ENCODE assay signal across 8 cellular contexts in the genomic region with DNA sequence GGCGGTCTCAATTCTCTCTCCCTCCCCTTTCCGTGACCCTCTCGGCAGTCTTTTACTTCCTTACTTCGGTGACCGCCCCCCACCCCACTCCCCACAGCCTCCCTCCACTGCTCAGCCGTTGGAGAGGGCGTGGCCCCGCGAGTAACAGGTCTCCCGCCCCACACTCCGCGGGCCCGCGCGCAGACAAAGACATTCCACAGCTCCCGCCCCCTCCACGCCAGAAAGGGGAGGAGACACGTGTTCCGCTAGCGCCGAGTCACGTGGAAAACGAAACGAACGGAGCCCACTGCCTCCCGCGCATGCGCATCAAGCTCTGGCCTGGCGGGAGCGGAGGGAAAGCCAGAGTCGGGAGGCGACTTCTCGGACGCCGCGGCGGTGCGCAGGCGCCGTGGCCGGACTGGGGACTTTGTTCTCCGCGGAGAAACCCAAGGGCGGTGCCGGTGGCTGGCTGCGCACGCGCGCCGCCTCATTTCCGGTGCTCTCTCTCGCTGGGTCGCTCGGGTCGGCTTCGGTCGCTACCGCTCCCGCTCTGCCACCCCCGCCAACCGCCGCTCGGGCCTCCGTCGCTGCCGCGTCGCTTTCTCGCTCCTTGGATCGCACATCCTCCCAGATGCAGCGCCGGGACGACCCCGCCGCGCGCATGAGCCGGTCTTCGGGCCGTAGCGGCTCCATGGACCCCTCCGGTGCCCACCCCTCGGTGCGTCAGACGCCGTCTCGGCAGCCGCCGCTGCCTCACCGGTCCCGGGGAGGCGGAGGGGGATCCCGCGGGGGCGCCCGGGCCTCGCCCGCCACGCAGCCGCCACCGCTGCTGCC.
DNase-seq lines count a peak whose midpoint lies in the region; ATAC-seq, FAIRE-seq and TF ChIP-seq lines count a peak whose summit lies in the region.

A gene with protein sequence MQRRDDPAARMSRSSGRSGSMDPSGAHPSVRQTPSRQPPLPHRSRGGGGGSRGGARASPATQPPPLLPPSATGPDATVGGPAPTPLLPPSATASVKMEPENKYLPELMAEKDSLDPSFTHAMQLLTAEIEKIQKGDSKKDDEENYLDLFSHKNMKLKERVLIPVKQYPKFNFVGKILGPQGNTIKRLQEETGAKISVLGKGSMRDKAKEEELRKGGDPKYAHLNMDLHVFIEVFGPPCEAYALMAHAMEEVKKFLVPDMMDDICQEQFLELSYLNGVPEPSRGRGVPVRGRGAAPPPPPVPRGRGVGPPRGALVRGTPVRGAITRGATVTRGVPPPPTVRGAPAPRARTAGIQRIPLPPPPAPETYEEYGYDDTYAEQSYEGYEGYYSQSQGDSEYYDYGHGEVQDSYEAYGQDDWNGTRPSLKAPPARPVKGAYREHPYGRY (plus strand): TSS at position 483 of the 813 bp plus-strand sequence. CDS start 128 bp downstream, at position 611.

- FAIRE-seq in islet of Langerhans (lab: Jason Lieb, UNC) = peak; percentile 24

- DNase-seq in AG09319 (ENCODE audit: extremely low read depth, low read depth) (peak; percentile 98), NCI-H446 treated with DMSO at 0.1 percent for 48 hours (lab: John Stamatoyannopoulos, UW) (peak; percentile 98), cerebellar cortex (ENCODE audit: low spot score) (peak; percentile 98)
- peak; percentile 98 for DNase-seq in stimulated activated CD4-positive, alpha-beta T cell treated with anti-CD3 and anti-CD28 coated beads, Interleukin-12 subunit alpha, Interleukin-12 subunit beta, amount 100 ng/mL, for 4 hours

- ATAC-seq in GM19035 (IDR thresholded peaks at IDR 0.05; ENCODE audit: unreplicated experiment) = peak; percentile 79
- ATAC-seq in HG03354 (IDR thresholded peaks at IDR 0.05; ENCODE audit: poor library complexity, severe bottlenecking, unreplicated experiment) = peak; percentile 84
- peak; percentile 84 for ATAC-seq in activated CD4-positive, CD25-positive, alpha-beta regulatory T cell treated with anti-CD3 and anti-CD28 coated beads, Interleukin-2, amount 50 U/mL, for 24 hours

- no peak for TF ChIP-seq CTCF in AG09319 (IDR thresholded peaks at IDR 0.05; ENCODE audit: low read depth, low read length)

Comparison
In these comparisons a context has a peak if more than half of its experiments do, and no peak if none do; other contexts are left out.
1. Peak in every context shown above with its lines: DNase-seq and ATAC-seq.